ENCODE assay signal across 14 cellular contexts in the genomic region with DNA sequence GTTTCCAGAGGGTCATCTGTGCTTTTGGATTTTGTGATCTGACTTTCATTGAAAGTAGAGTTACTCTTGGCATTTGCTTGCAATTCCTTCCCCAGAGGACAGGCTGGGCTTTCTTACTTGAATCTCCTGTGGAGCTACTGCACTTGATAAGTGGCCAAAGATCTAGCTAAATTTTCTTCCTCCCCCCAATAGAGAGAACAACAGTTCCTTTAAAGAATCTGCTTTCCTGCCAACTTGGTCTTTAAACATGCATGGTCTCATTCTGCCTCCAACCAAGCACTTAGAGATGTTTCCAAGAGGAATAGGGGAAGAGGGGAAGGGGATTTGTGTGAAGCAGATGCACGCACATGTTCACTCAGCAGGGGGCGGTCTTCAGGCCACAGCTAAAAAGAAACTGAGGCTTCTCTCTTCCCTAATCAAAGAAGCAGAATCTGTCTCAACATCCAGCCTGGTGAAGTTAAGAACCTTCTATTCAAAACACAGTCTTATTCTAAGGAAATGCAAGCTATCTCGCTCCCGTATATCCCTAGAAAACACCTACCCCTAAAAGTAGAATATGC.
A peak's percentile ranks its signal among the peaks of the same experiment; 100 is the strongest.
DNase-seq lines count a peak whose midpoint lies in the region; ATAC-seq, FAIRE-seq and TF ChIP-seq lines count a peak whose summit lies in the region.
"Had no signal": no experiment of that assay in that cellular context is flagged by ENCODE, and none has a peak within 500 bp of the region (broad histone marks: within the 10 kb centered on the region; RNA-seq: fewer than 3 reads in every experiment).

No MANE protein-coding gene starts in this region.

- H3K27me3 Mint-ChIP-seq in nephron (ENCODE audit: low read depth) (no peaks in the 10 kb centered on the region), MCF 10A (ENCODE audit: insufficient read depth, unreplicated experiment) (no peaks in the 10 kb centered on the region)
- H3K27me3 Mint-ChIP-seq in stimulated activated memory B cell treated with anti-CD40 and anti-IgM and Interleukin-4, amounts not matched to agents 10 μg/mL and 1 μg/mL and 100 μg/mL, for 72 hours = no peaks in the 10 kb centered on the region
- H3K27me3 Mint-ChIP-seq: B cell had no signal

- ATAC-seq in GM18511 (IDR thresholded peaks at IDR 0.05; ENCODE audit: unreplicated experiment) = no peak
- ATAC-seq in stimulated activated memory B cell treated with anti-CD40 and anti-IgM and Interleukin-4, amounts not matched to agents 10 μg/mL and 1 μg/mL and 100 μg/mL, for 72 hours = no peak

- H3K27me3 ChIP-seq in bronchial epithelial cell (ENCODE audit: control insufficient read depth, insufficient read depth, low read length) = no peaks in the 10 kb centered on the region

- peak; percentile 34 for TF ChIP-seq CTCF in C4-2B (conservative IDR thresholded peaks at IDR 0.05)
- TF ChIP-seq CTCF in bronchial epithelial cell (IDR thresholded peaks at IDR 0.05; ENCODE audit: insufficient read depth, low read length, severe bottlenecking) = peak; percentile 7
- peak in 1 of 3 experiments; percentile 8 for TF ChIP-seq CTCF in nephron (IDR thresholded peaks at IDR 0.05; ENCODE audit: unreplicated experiment in 3 of 3)
- TF ChIP-seq CTCF in MCF 10A (IDR thresholded peaks at IDR 0.05; ENCODE audit: unreplicated experiment) = no peak

- H3K9me3 Mint-ChIP-seq in nephron (no peaks in the 10 kb centered on the region), MCF 10A (ENCODE audit: unreplicated experiment) (no peaks in the 10 kb centered on the region)
- no peaks in the 10 kb centered on the region for H3K9me3 Mint-ChIP-seq in stimulated activated memory B cell treated with anti-CD40 and anti-IgM and Interleukin-4, amounts not matched to agents 10 μg/mL and 1 μg/mL and 100 μg/mL, for 72 hours
- H3K9me3 Mint-ChIP-seq: activated naive CD8-positive, alpha-beta T cell treated with anti-CD3 and anti-CD28 coated beads, Interleukin-2, amount 10 ng/mL, durations not matched to agents 7 days and 5 days; immature natural killer cell had no signal

- BruUV-seq in MCF 10A (replicated peaks; lab: Mats Ljungman, UMichigan) = no TSS peak

- no peak overlapping the region for H3K4me3 ChIP-seq in Jurkat, Clone E6-1 (ENCODE audit: low read length)
- no peak overlapping the region for H3K4me3 ChIP-seq in bronchial epithelial cell (ENCODE audit: low read depth, low read length)

- no peak overlapping the region for H3K27ac ChIP-seq in C4-2B

- CTCF ChIA-PET in MCF 10A (lab: Yijun Ruan, JAX) = interaction anchor here (0.5 to 1.8 kb wide), 10 partner anchors 9 to 480 kb away, joined by 3 to 16 read pairs (median 4); no protein-coding TSS in a partner anchor

- H3K4me3 Mint-ChIP-seq in nephron (no peak overlapping the region), MCF 10A (ENCODE audit: unreplicated experiment) (no peak overlapping the region)
- no peak overlapping the region for H3K4me3 Mint-ChIP-seq in stimulated activated memory B cell treated with anti-CD40 and anti-IgM and Interleukin-4, amounts not matched to agents 10 μg/mL and 1 μg/mL and 100 μg/mL, for 72 hours
- H3K4me3 Mint-ChIP-seq: activated naive CD8-positive, alpha-beta T cell treated with anti-CD3 and anti-CD28 coated beads, Interleukin-2, amount 10 ng/mL, durations not matched to agents 7 days and 5 days; B cell; immature natural killer cell had no signal

- no peak for FAIRE-seq in bronchial epithelial cell (lab: Jason Lieb, UNC)
- FAIRE-seq: H54 had no signal

- H3K27ac Mint-ChIP-seq in nephron (peak overlapping the region; percentile 6 to 94 (median 32)), MCF 10A (ENCODE audit: low read depth, unreplicated experiment) (no peak overlapping the region)
- H3K27ac Mint-ChIP-seq in stimulated activated memory B cell treated with anti-CD40 and anti-IgM and Interleukin-4, amounts not matched to agents 10 μg/mL and 1 μg/mL and 100 μg/mL, for 72 hours = no peak overlapping the region
- H3K27ac Mint-ChIP-seq: activated naive CD8-positive, alpha-beta T cell treated with anti-CD3 and anti-CD28 coated beads, Interleukin-2, amount 10 ng/mL, durations not matched to agents 7 days and 5 days; B cell; immature natural killer cell had no signal

- DNase-seq in Jurkat, Clone E6-1 (ENCODE audit: low read depth, low spot score) = peak; percentile 8
- DNase-seq in bronchial epithelial cell (ENCODE audit: low read depth) (no peak), SW480 (ENCODE audit: low spot score) (no peak), MCF 10A (ENCODE audit: unreplicated experiment) (no peak)
- DNase-seq: activated naive CD8-positive, alpha-beta T cell treated with anti-CD3 and anti-CD28 coated beads, Interleukin-2, amount 10 ng/mL, durations not matched to agents 7 days and 5 days; immature natural killer cell; NCI-H1930; SHP77 treated with DMSO at 0.1 percent for 48 hours had no signal

- H3K4me1 Mint-ChIP-seq in nephron = peaks cover 21% of the 10 kb centered on the region
- H3K4me1 Mint-ChIP-seq in stimulated activated memory B cell treated with anti-CD40 and anti-IgM and Interleukin-4, amounts not matched to agents 10 μg/mL and 1 μg/mL and 100 μg/mL, for 72 hours = no peaks in the 10 kb centered on the region
- no peaks in the 10 kb centered on the region for H3K4me1 Mint-ChIP-seq in MCF 10A (ENCODE audit: insufficient read depth, unreplicated experiment)
- H3K4me1 Mint-ChIP-seq: B cell had no signal

- POLR2A ChIA-PET in MCF 10A (lab: Yijun Ruan, JAX) = interaction anchor here (0.6 kb wide), 1 partner anchor 145 kb away, joined by 4 read pairs; no protein-coding TSS in a partner anchor

- H3K36me3 Mint-ChIP-seq in nephron (ENCODE audit: low read depth) (peaks cover 14% of the 10 kb centered on the region), MCF 10A (ENCODE audit: insufficient read depth, unreplicated experiment) (peaks cover 22% of the 10 kb centered on the region)
- H3K36me3 Mint-ChIP-seq in stimulated activated memory B cell treated with anti-CD40 and anti-IgM and Interleukin-4, amounts not matched to agents 10 μg/mL and 1 μg/mL and 100 μg/mL, for 72 hours = peaks cover 10% of the 10 kb centered on the region
- H3K36me3 Mint-ChIP-seq: activated naive CD8-positive, alpha-beta T cell treated with anti-CD3 and anti-CD28 coated beads, Interleukin-2, amount 10 ng/mL, durations not matched to agents 7 days and 5 days; immature natural killer cell had no signal

- intact Hi-C loops in MCF 10A (cut with micrococcal nuclease) = loop anchor here (10.0 kb wide), 1 partner anchor 314 kb away; no protein-coding TSS in a partner anchor

- no peaks in the 10 kb centered on the region for H3K36me3 ChIP-seq in bronchial epithelial cell (ENCODE audit: control insufficient read depth, insufficient read depth, low read length)

Comparison
In these comparisons a context has a peak if more than half of its experiments do, and no peak if none do; other contexts are left out.
1. H3K27ac Mint-ChIP-seq: peak in nephron (3 of 3); none in stimulated activated memory B cell treated with anti-CD40 and anti-IgM and Interleukin-4, amounts not matched to agents 10 μg/mL and 1 μg/mL and 100 μg/mL, for 72 hours (single experiment) and MCF 10A (single experiment).